In the genomic region with DNA sequence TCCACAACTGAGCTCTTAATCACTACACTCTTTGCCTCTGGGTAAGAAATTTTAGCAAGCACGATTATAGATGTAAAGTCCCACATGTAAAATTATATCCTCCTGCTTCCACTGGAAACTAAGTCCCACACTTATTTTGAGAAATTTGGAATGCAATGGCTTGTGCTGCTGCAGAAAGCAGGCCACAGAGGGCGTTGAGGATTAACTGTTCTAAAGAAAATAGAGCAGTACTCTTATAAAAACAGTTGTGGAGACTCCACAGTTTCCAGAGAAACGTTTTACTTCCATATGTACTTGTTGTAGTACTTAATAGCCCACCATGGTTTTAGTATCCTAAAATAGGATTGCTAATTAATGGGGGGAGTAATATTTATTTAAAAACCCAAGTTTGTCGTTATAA, we compare ENCODE assay signal across 11 cellular contexts. TPM values are rescaled to one million over a fixed set of nuclear protein-coding genes. Genes with fewer than 3 reads are reported as not detected.
DNase-seq lines count a peak whose midpoint lies in the region; ATAC-seq and TF ChIP-seq lines count a peak whose summit lies in the region.
"Had no signal": no experiment of that assay in that cellular context is flagged by ENCODE, and none has a peak within 500 bp of the region (broad histone marks: within the 10 kb centered on the region; RNA-seq: fewer than 3 reads in every experiment).

No MANE protein-coding gene starts in this region.

- H3K36me3 ChIP-seq in GM23248 (ENCODE audit: low read depth) = 0 out of 2 replicates have a peak, but pooled peaks cover 9% of the 10 kb centered on the region

- H2AFZ ChIP-seq in GM23248 = peak overlapping the region; percentile 70

- H3K4me1 ChIP-seq in GM23248 (ENCODE audit: insufficient read depth) = peaks cover 15% of the 10 kb centered on the region; the same call in 1 of the 2 replicates

- H3K9me3 Mint-ChIP-seq in nephron = no peaks in the 10 kb centered on the region
- H3K9me3 Mint-ChIP-seq: activated T-cell treated with anti-CD3 and anti-CD28 coated beads, Interleukin-2, amount 50 U/mL, for 4 hours had no signal

- no peaks in the 10 kb centered on the region for H3K27me3 Mint-ChIP-seq in nephron (ENCODE audit: low read depth)

- DNase-seq in Ammon's horn (ENCODE audit: low spot score) = peak; percentile 13
- DNase-seq in GM23248 = no peak
- no peak for DNase-seq in SIG-M5 (lab: John Stamatoyannopoulos, UW)
- no peak for DNase-seq in activated T-cell treated with anti-CD3 and anti-CD28 coated beads for 4 hours
- no peak for DNase-seq in T1000 (lab: John Stamatoyannopoulos, UW)
- DNase-seq: activated T-cell treated with anti-CD3 and anti-CD28 coated beads, Interleukin-2, amount 50 U/mL, for 4 hours; NCI-H1930; occipital lobe had no signal

- peaks cover 33% of the 10 kb centered on the region for H3K79me2 ChIP-seq in GM23248 (ENCODE audit: insufficient read depth)

- H3K27me3 ChIP-seq in GM23248 (replicated peaks; ENCODE audit: insufficient read depth) = no peaks in the 10 kb centered on the region

- no peak overlapping the region for H3K4me2 ChIP-seq in GM23248 (ENCODE audit: unreplicated experiment)

- in situ Hi-C loops in GM23248 (cut with MboI) = no loop called here

- no peaks in the 10 kb centered on the region for H4K20me1 ChIP-seq in GM23248 (ENCODE audit: insufficient read depth)

- peaks cover 6% of the 10 kb centered on the region for H3K36me3 Mint-ChIP-seq in nephron (ENCODE audit: low read depth)

- 52 to 53% methylated on average over 4 of the region's 4 CpGs for WGBS in GM23248 (ENCODE audit: low coverage in 1 of 2, low lambda C conversion rate in 2 of 2, missing lambda C conversion rate in 2 of 2), 2 experiments

- peaks cover 7% of the 10 kb centered on the region for H3K4me1 Mint-ChIP-seq in nephron

- no peaks in the 10 kb centered on the region for H3F3A ChIP-seq in GM23248 (ENCODE audit: insufficient read depth)

- peak overlapping the region in 2 of 3 experiments; percentile 30 to 54 for H3K27ac Mint-ChIP-seq in nephron

- TF ChIP-seq CTCF in nephron (IDR thresholded peaks at IDR 0.05; ENCODE audit: unreplicated experiment in 3 of 3) = no peak

- peak overlapping the region; percentile 73 to 82 (median 81) for H3K4me3 Mint-ChIP-seq in nephron
- H3K4me3 Mint-ChIP-seq: activated T-cell treated with anti-CD3 and anti-CD28 coated beads, Interleukin-2, amount 50 U/mL, for 4 hours had no signal

- H3K27ac ChIP-seq in GM23248 = no peak overlapping the region
- peak overlapping the region; percentile 20 for H3K27ac ChIP-seq in angular gyrus (ENCODE audit: low read depth, low read length)

- no peak for ATAC-seq in GM21723 (IDR thresholded peaks at IDR 0.05; ENCODE audit: unreplicated experiment)
- ATAC-seq: activated T-cell treated with anti-CD3 and anti-CD28 coated beads, Interleukin-2, amount 50 U/mL, for 4 hours had no signal

- no peak overlapping the region for H3K4me3 ChIP-seq in GM23248

- no peak overlapping the region for H3K9ac ChIP-seq in GM23248

- no peaks in the 10 kb centered on the region for H3K9me2 ChIP-seq in GM23248 (ENCODE audit: insufficient read depth)

- H3K9me3 ChIP-seq in GM23248 (ENCODE audit: low read depth) = no peaks in the 10 kb centered on the region

RNA-seq across cellular contexts. Expression of a gene that starts 1.7 kb away (rescaled TPM):
- 6.6 and 11.3 TPM in 2 replicates for total RNA-seq in GM23248 (2014; rRNA removed; shearing (Covaris generic))
- polyA plus RNA-seq in GM23248 (2016; fragmentation: Nextera tagmentation; extraction: Ambion mirVana) = 8.4 and 10.1 TPM in 2 replicates

RNA-seq across cellular contexts. Expression of a gene that starts 11.6 kb away (rescaled TPM):
- not detected in 2 replicates for total RNA-seq in GM23248 (2014; rRNA removed; shearing (Covaris generic))
- polyA plus RNA-seq in GM23248 (2016; fragmentation: Nextera tagmentation; extraction: Ambion mirVana) = not detected in 2 replicates
- total RNA-seq: occipital lobe had no signal
